Comparison of ENCODE assay signal across 8 cellular contexts in the genomic region with DNA sequence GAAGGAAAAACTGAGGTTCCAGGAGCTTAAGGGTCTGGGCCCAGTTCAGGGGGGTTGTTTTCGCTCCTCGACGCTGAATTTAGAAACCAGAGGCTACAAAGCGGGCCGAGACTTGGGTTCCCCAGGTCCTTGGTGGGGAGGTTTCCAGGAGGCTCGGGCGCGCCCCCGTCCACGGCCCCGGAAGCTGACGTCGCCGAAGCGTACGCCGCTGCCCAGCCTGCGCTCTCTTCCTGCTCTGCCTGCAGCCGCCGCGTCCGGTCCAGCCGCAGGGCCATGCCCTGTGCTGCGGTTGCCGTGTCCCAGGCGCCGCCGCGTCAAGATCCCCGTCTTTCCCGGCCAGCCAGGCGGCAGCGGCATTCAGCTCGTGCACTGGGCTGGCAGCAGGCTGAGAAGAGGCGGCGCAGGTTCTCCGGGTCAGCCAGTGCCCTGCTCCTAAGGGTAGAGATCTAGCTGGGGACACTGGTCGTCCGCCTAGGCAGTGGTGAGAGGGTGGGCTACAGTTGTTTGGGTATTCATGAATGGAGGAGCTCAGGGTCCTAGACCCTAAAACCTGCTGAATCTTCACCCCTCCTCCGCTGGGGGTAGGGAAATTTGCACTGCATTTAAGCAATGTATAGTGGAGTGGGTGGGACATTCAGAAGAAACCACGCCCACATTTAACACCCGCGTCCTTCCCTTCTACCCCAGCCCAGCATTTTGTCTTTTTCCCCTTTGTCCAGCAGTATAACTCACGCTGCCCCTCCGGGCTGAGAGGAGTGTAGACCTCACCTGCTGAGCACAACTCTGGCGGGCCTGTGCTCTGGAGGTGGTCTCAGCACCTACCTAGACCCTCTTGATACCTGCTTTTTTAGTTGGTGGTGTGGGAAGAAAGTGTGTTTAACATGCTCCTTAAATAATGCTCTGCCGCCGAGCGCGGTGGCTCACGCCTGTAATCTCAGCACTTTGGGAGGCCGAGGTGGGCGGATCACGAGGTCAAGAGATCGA. TPM values are rescaled to one million over a fixed set of nuclear protein-coding genes. Genes with fewer than 3 reads are reported as not detected.
DNase-seq lines count a peak whose midpoint lies in the region; ATAC-seq and TF ChIP-seq lines count a peak whose summit lies in the region.

No MANE protein-coding gene starts in this region.

- peak overlapping the region; percentile 42 for H2BK12ac ChIP-seq in trophoblast cell (ENCODE audit: low read length)

- H3K4me2 ChIP-seq in trophoblast cell (ENCODE audit: low read length): peak overlapping the region; percentile 96

- peak overlapping the region; percentile 85 to 99 (median 97) for H3K27ac ChIP-seq in heart left ventricle
- H3K27ac ChIP-seq in trophoblast cell (ENCODE audit: low read depth, low read length): peak overlapping the region; percentile 47
- peak overlapping the region; percentile 89 to 90 for H3K27ac ChIP-seq in tibial artery

- peaks cover 8% of the 10 kb centered on the region for H3K79me2 ChIP-seq in trophoblast cell (ENCODE audit: control insufficient read depth, insufficient read depth, low read length, poor library complexity)

- ATAC-seq in GM21723 (IDR thresholded peaks at IDR 0.05; ENCODE audit: unreplicated experiment) (peak; percentile 60), heart left ventricle (peak; percentile 84 to 92 (median 90))

- peaks cover 12% of the 10 kb centered on the region for H3K79me1 ChIP-seq in trophoblast cell (ENCODE audit: low read length)

- TF ChIP-seq CTCF in LNCaP clone FGC (IDR thresholded peaks at IDR 0.05; ENCODE audit: control insufficient read depth, extremely low read depth, insufficient read depth) (no peak), heart left ventricle (IDR thresholded peaks at IDR 0.05) (no peak), tibial artery (IDR thresholded peaks at IDR 0.05) (no peak)

- peak overlapping the region; percentile 90 for H3K14ac ChIP-seq in trophoblast cell (ENCODE audit: low read length)

- H3K9me3 ChIP-seq in adipocyte (ENCODE audit: control insufficient read depth, low read length): no peaks in the 10 kb centered on the region
- no peaks in the 10 kb centered on the region for H3K9me3 ChIP-seq in heart left ventricle
- H3K9me3 ChIP-seq in trophoblast cell (ENCODE audit: insufficient read depth, low read depth, low read length): no peaks in the 10 kb centered on the region
- H3K9me3 ChIP-seq in tibial artery: no peaks in the 10 kb centered on the region

- peak overlapping the region; percentile 92 for H3K9ac ChIP-seq in adipocyte (ENCODE audit: low read length)
- peak overlapping the region; percentile 59 for H3K9ac ChIP-seq in trophoblast cell (ENCODE audit: low read length)

- H2BK5ac ChIP-seq in trophoblast cell (ENCODE audit: low read depth, low read length, poor library complexity): peak overlapping the region; percentile 25

- H3K4me1 ChIP-seq in adipocyte (ENCODE audit: control insufficient read depth, insufficient read depth, low read length) (peaks cover 21% of the 10 kb centered on the region), heart left ventricle (peaks cover 0 to 37% (median 28%) of the 10 kb centered on the region in 12 donors), trophoblast cell (ENCODE audit: control insufficient read depth in 1 of 2, insufficient read depth in 2 of 2, low read length in 2 of 2) (peaks cover 0 to 5% of the 10 kb centered on the region in 2 experiments), tibial artery (peaks cover 6 to 32% (median 23%) of the 10 kb centered on the region in 4 donors)

- peak overlapping the region; percentile 93 for H4K8ac ChIP-seq in trophoblast cell (ENCODE audit: low read depth, low read length)

- peak overlapping the region; percentile 58 for H2AK5ac ChIP-seq in trophoblast cell (ENCODE audit: low read length)

- H3K4ac ChIP-seq in trophoblast cell (ENCODE audit: low read depth, low read length): no peak overlapping the region

- intact Hi-C loops in heart left ventricle (cut with DNase I): loop anchor here in 5 of 10 donors (1.0 to 10.0 kb wide), 5 partner anchors 111 to 181 kb away; a partner anchor contains a TSS
- intact Hi-C loops in tibial artery (cut with DNase I; ENCODE audit: low total_unique reads): loop anchor here (10.0 kb wide), 2 partner anchors 111 to 181 kb away; a partner anchor contains a TSS

- H2AFZ ChIP-seq in trophoblast cell (ENCODE audit: insufficient read depth, low read length, poor library complexity): peak overlapping the region; percentile 93

- peak overlapping the region; percentile 85 for H4K12ac ChIP-seq in trophoblast cell (ENCODE audit: low read depth, low read length)

- H3K27me3 ChIP-seq in adipocyte (replicated peaks; ENCODE audit: control insufficient read depth, insufficient read depth, low read length): no peaks in the 10 kb centered on the region
- no peaks in the 10 kb centered on the region for H3K27me3 ChIP-seq in heart left ventricle
- H3K27me3 ChIP-seq in trophoblast cell (ENCODE audit: insufficient read depth, low read length): no peaks in the 10 kb centered on the region
- no peaks in the 10 kb centered on the region for H3K27me3 ChIP-seq in tibial artery

- H3K36me3 ChIP-seq in adipocyte (ENCODE audit: control insufficient read depth, insufficient read depth, low read length, severe bottlenecking) (no peaks in the 10 kb centered on the region), heart left ventricle (no peaks in the 10 kb centered on the region), trophoblast cell (ENCODE audit: control insufficient read depth in 1 of 2, insufficient read depth in 2 of 2, low read length in 2 of 2) (no peaks in the 10 kb centered on the region), tibial artery (no peaks in the 10 kb centered on the region)

- H3K23ac ChIP-seq in trophoblast cell (ENCODE audit: low read length): no peak overlapping the region

- peak; percentile 70 for DNase-seq in DMS53 treated with DMSO at 0.1 percent for 48 hours (lab: John Stamatoyannopoulos, UW; ENCODE audit: unreplicated experiment)
- DNase-seq in LNCaP clone FGC (ENCODE audit: low read depth): no peak
- peak; percentile 22 to 76 for DNase-seq in SW 1271 (lab: John Stamatoyannopoulos, UW)
- DNase-seq in adipocyte (ENCODE audit: low read depth): peak; percentile 93
- DNase-seq in heart left ventricle: peak; percentile 88 to 93 (median 90)
- peak; percentile 59 to 64 for DNase-seq in trophoblast cell
- peak; percentile 81 to 93 for DNase-seq in tibial artery

- 18 to 52% (median 26%) methylated on average over 19 to 55 of the region's 55 CpGs for WGBS in heart left ventricle, 4 donors
- WGBS in trophoblast cell (ENCODE audit: extremely low coverage, insufficient coverage, insufficient read length): no CpG with 5 or more reads among the region's 55 CpGs

- TF ChIP-seq POLR2A in heart left ventricle (IDR thresholded peaks at IDR 0.05): peak in 1 of 2 donors; percentile 63

- peak overlapping the region; percentile 88 for H3K18ac ChIP-seq in trophoblast cell (ENCODE audit: low read length)

- peak overlapping the region; percentile 82 for H4K91ac ChIP-seq in trophoblast cell (ENCODE audit: low read depth, low read length)

- H3K4me3 ChIP-seq in LNCaP clone FGC (ENCODE audit: low read depth, low read length) (peak overlapping the region; percentile 93), adipocyte (ENCODE audit: low read length) (peak overlapping the region; percentile 92), heart left ventricle (peak overlapping the region; percentile 55 to 98 (median 83)), trophoblast cell (ENCODE audit: low read depth, low read length) (peak overlapping the region; percentile 69), tibial artery (peak overlapping the region; percentile 71)

- peak overlapping the region; percentile 70 for H2BK120ac ChIP-seq in trophoblast cell (ENCODE audit: insufficient read depth, low read length, poor library complexity)

RNA-seq across cellular contexts. Expression of a gene that starts 1.1 kb away (rescaled TPM):
- 10 to 100 TPM; 19.1 to 37.4 (median 24.5) TPM for total RNA-seq in heart left ventricle
- 10 to 100 TPM; 15.1 to 31.8 TPM for polyA plus RNA-seq in heart left ventricle
- polyA plus RNA-seq in trophoblast cell (2013): 22.7 and 23.3 TPM in 2 replicates

RNA-seq across cellular contexts. Expression of a gene that starts 50.9 kb away (rescaled TPM):
- total RNA-seq in heart left ventricle: not detected
- not detected for polyA plus RNA-seq in heart left ventricle
- polyA plus RNA-seq in trophoblast cell (2013): not detected in 2 replicates

RNA-seq across cellular contexts. Expression of a gene that starts 53.3 kb away (rescaled TPM):
- not detected for total RNA-seq in heart left ventricle
- not detected for polyA plus RNA-seq in heart left ventricle
- not detected in 2 replicates for polyA plus RNA-seq in trophoblast cell (2013)

Comparison
In these comparisons a context has a peak if more than half of its experiments do, and no peak if none do; other contexts are left out.
1. H3K27ac ChIP-seq: peak in every context shown above with its lines; median percentile 97 in heart left ventricle; 90 in tibial artery; 47 in trophoblast cell.